ENCODE assay signal across 8 cellular contexts in the genomic region with DNA sequence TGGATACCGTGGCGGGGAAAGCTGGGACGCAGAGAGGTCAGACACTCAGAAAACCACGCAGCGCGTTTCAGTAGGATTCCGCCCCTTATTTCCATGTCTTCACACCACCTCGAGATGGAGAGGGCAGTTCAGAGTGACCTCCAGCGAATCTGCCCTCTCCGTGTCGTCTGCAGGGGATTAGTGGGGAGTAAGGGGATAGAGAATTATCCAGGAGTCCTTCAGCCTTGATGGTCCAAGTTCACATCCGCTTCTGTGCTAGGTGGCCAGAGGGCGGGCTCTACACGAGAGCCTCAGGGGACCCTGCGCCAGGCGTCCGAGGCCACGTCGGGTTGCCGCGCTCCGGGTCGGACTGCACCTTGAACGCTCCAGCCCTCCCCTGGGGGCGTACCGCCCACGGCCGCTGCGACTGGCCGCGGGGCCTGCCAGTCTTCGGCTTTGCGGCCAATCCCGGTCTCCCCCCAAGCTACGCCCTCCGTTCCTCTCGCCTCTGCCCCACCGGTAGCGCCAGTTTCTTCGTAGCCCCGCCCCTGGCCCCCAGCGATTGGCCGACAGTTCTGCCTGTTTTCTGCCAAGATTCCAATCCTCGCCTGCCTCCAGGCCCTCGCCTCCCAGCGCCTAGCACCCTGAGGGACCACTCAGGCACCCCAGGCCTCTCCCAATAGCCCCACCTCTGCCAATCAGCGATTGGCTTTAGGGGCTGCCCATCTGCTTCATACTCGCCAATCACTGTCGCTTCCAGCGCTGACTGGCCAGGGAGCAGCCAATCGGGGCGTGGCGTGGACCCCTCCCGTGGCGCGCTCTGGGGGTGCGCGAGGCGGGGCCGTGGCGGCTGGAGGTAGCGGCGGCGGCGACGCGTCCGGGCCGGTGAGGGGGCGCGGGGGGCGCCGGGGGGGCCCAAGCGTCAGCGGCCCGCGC. TPM values are rescaled to one million over a fixed set of nuclear protein-coding genes. Genes with fewer than 3 reads are reported as not detected.
DNase-seq lines count a peak whose midpoint lies in the region; ATAC-seq and TF ChIP-seq lines count a peak whose summit lies in the region.

A gene with protein sequence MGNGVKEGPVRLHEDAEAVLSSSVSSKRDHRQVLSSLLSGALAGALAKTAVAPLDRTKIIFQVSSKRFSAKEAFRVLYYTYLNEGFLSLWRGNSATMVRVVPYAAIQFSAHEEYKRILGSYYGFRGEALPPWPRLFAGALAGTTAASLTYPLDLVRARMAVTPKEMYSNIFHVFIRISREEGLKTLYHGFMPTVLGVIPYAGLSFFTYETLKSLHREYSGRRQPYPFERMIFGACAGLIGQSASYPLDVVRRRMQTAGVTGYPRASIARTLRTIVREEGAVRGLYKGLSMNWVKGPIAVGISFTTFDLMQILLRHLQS (plus strand): TSS at position 812 of the 915 bp plus-strand sequence. CDS start 32,131 bp downstream, outside the sequence.

- DNase-seq in GM13976 (ENCODE audit: low spot score), result peak; percentile 100
- peak; percentile 99 for DNase-seq in NCI-H1694 (lab: John Stamatoyannopoulos, UW)
- peak; percentile 99 for DNase-seq in amniotic stem cell (lab: John Stamatoyannopoulos, UW)
- peak; percentile 99 for DNase-seq in left cardiac atrium
- DNase-seq in posterior vena cava (ENCODE audit: low spot score), result peak; percentile 100
- DNase-seq in ureter (ENCODE audit: low spot score), result peak; percentile 100

- intact Hi-C loops in left cardiac atrium (cut with DNase I), result no loop called here
- intact Hi-C loops in posterior vena cava (cut with DNase I), result no loop called here

- in situ Hi-C loops in GM13976 (cut with MboI; ENCODE audit: low sequenced_read_pairs, unreplicated experiment), result no loop called here

- no peaks in the 10 kb centered on the region for H3K9me3 Mint-ChIP-seq in T-helper 1 cell treated with Interleukin-12 subunit alpha and Interleukin-12 subunit beta and Interleukin-4 antibody, amounts not matched to agents 30 μg/mL and 1 μg/mL, for 36 hours

- H3K4me1 Mint-ChIP-seq in T-helper 1 cell treated with Interleukin-12 subunit alpha and Interleukin-12 subunit beta and Interleukin-4 antibody, amounts not matched to agents 30 μg/mL and 1 μg/mL, for 36 hours (ENCODE audit: low read depth), result peaks cover 23% of the 10 kb centered on the region

- TF ChIP-seq CTCF in GM13976 (IDR thresholded peaks at IDR 0.05; ENCODE audit: borderline replicate concordance, control extremely low read depth, extremely low read depth, insufficient read depth, missing control alignments), result no peak

- H3K36me3 Mint-ChIP-seq in T-helper 1 cell treated with Interleukin-12 subunit alpha and Interleukin-12 subunit beta and Interleukin-4 antibody, amounts not matched to agents 30 μg/mL and 1 μg/mL, for 36 hours (ENCODE audit: low read depth), result peaks cover 3% of the 10 kb centered on the region

- H3K27me3 Mint-ChIP-seq in T-helper 1 cell treated with Interleukin-12 subunit alpha and Interleukin-12 subunit beta and Interleukin-4 antibody, amounts not matched to agents 30 μg/mL and 1 μg/mL, for 36 hours (ENCODE audit: low read depth), result no peaks in the 10 kb centered on the region

- H3K4me3 Mint-ChIP-seq in T-helper 1 cell treated with Interleukin-12 subunit alpha and Interleukin-12 subunit beta and Interleukin-4 antibody, amounts not matched to agents 30 μg/mL and 1 μg/mL, for 36 hours, result peak within 1 kb of the TSS; percentile 94

- H3K27ac Mint-ChIP-seq in T-helper 1 cell treated with Interleukin-12 subunit alpha and Interleukin-12 subunit beta and Interleukin-4 antibody, amounts not matched to agents 30 μg/mL and 1 μg/mL, for 36 hours, result peak within 1 kb of the TSS; percentile 90

- ATAC-seq in HG02884 (IDR thresholded peaks at IDR 0.05; ENCODE audit: unreplicated experiment), result peak; percentile 81
- ATAC-seq in left cardiac atrium, result peak; percentile 96 to 97

RNA-seq across cellular contexts. Expression of the gene that starts here (rescaled TPM):
- total RNA-seq in left cardiac atrium (10 to 100 TPM; 13.9 to 15.2 TPM), posterior vena cava (1 to 10 TPM; 4.9 to 8.0 TPM), ureter (19.6 TPM)

Comparison
In these comparisons a context has a peak if more than half of its experiments do, and no peak if none do; other contexts are left out.
1. Peak in every context shown above with its lines: DNase-seq and ATAC-seq.